ENCODE assay signal across 14 cellular contexts in genomic region chr9:98502976-98503325, GRCh38.
A peak's percentile ranks its signal among the peaks of the same experiment; 100 is the strongest.
DNase-seq lines count a peak whose midpoint lies in the region; ATAC-seq, FAIRE-seq and TF ChIP-seq lines count a peak whose summit lies in the region.
"Had no signal": no experiment of that assay in that cellular context is flagged by ENCODE, and none has a peak within 500 bp of the region (broad histone marks: within the 10 kb centered on the region; RNA-seq: fewer than 3 reads in every experiment).

No MANE protein-coding gene starts in this region.

- TF ChIP-seq EP300 in esophagus muscularis mucosa (IDR thresholded peaks at IDR 0.05) = no peak

- H3K9me3 ChIP-seq in RWPE2 (ENCODE audit: severe bottlenecking) (no peaks in the 10 kb centered on the region), mesenchymal stem cell (ENCODE audit: control insufficient read depth, low read length) (no peaks in the 10 kb centered on the region), esophagus muscularis mucosa (no peaks in the 10 kb centered on the region), pancreas (no peaks in the 10 kb centered on the region)
- no peaks in the 10 kb centered on the region for H3K9me3 ChIP-seq in CD4-positive, alpha-beta memory T cell (ENCODE audit: control insufficient read depth in 1 of 2, low read length in 2 of 2)
- H3K9me3 ChIP-seq: ascending aorta, esophagus squamous epithelium, sigmoid colon had no signal

- ATAC-seq in RWPE2 (ENCODE audit: low read depth) (peak; percentile 83), GM19328 (IDR thresholded peaks at IDR 0.05; ENCODE audit: unreplicated experiment) (no peak), pancreas (no peak)

- TF ChIP-seq CTCF in AG10803 (conservative IDR thresholded peaks at IDR 0.05; ENCODE audit: low read length) = peak; percentile 16; the same call in 1 of the 2 replicates
- TF ChIP-seq CTCF in RWPE2 (IDR thresholded peaks at IDR 0.05; ENCODE audit: poor library complexity, severe bottlenecking) = no peak
- TF ChIP-seq CTCF in fibroblast of pulmonary artery (IDR thresholded peaks at IDR 0.05; ENCODE audit: low read length, missing control alignments) = no peak
- TF ChIP-seq CTCF in esophagus muscularis mucosa (IDR thresholded peaks at IDR 0.05) = no peak
- no peak for TF ChIP-seq CTCF in pancreas (IDR thresholded peaks at IDR 0.05)

- peak overlapping the region in 1 of 2 experiments; percentile 40 for H3K18ac ChIP-seq in mesenchymal stem cell (ENCODE audit: low read depth in 1 of 2, low read length in 2 of 2)

- peak; percentile 82 for DNase-seq in AG10803 (ENCODE audit: low read depth)
- no peak for DNase-seq in RWPE2 (ENCODE audit: low spot score)
- peak; percentile 67 for DNase-seq in fibroblast of pulmonary artery (ENCODE audit: low read depth)
- DNase-seq in mesenchymal stem cell = peak; percentile 53
- no peak for DNase-seq in esophagus muscularis mucosa (ENCODE audit: extremely low spot score)
- no peak for DNase-seq in pancreas
- no peak for DNase-seq in CD4-positive, alpha-beta memory T cell
- DNase-seq: esophagus squamous epithelium, midbrain, NCI-H1105 treated with DMSO at 0.1 percent for 48 hours, sigmoid colon had no signal

- CTCF ChIA-PET in CD4-positive, alpha-beta memory T cell (lab: Charles Lee; ENCODE audit: partially characterized antibody) = no interaction called here

- no peak overlapping the region for H2AK5ac ChIP-seq in mesenchymal stem cell (ENCODE audit: low read length, severe bottlenecking)

- peak overlapping the region; percentile 4 for H3K9ac ChIP-seq in mesenchymal stem cell (ENCODE audit: low read length)

- H3K4me1 Mint-ChIP-seq in CD4-positive, alpha-beta memory T cell = no peaks in the 10 kb centered on the region

- H3K4me2 ChIP-seq in mesenchymal stem cell (ENCODE audit: low read length, poor library complexity, severe bottlenecking) = no peak overlapping the region

- H3K9me3 Mint-ChIP-seq in CD4-positive, alpha-beta memory T cell = peaks cover 0 to 7% (median 0%) of the 10 kb centered on the region in 8 donors

- peaks cover 10 to 21% of the 10 kb centered on the region in 2 donors for H3K27me3 Mint-ChIP-seq in CD4-positive, alpha-beta memory T cell

- H3K14ac ChIP-seq in mesenchymal stem cell (ENCODE audit: low read length in 2 of 2) = no peak overlapping the region

- H3K36me3 ChIP-seq in RWPE2 (ENCODE audit: low read depth) = no peaks in the 10 kb centered on the region
- H3K36me3 ChIP-seq in mesenchymal stem cell (ENCODE audit: control insufficient read depth in 1 of 2, insufficient read depth in 2 of 2, low read depth in 1 of 2, low read length in 2 of 2) = no peaks in the 10 kb centered on the region
- no peaks in the 10 kb centered on the region for H3K36me3 ChIP-seq in esophagus muscularis mucosa
- H3K36me3 ChIP-seq in pancreas = no peaks in the 10 kb centered on the region
- no peaks in the 10 kb centered on the region for H3K36me3 ChIP-seq in CD4-positive, alpha-beta memory T cell (ENCODE audit: insufficient read depth, low read length)
- H3K36me3 ChIP-seq: ascending aorta, esophagus squamous epithelium, sigmoid colon had no signal

- no peak overlapping the region for H3K4ac ChIP-seq in mesenchymal stem cell (ENCODE audit: low read depth in 1 of 2, low read length in 2 of 2)

- H3K27ac Mint-ChIP-seq in CD4-positive, alpha-beta memory T cell = no peak overlapping the region

- no peak overlapping the region for H2AFZ ChIP-seq in mesenchymal stem cell (ENCODE audit: low read depth, low read length)

- H3K79me1 ChIP-seq in mesenchymal stem cell (replicated peaks; ENCODE audit: low read length, poor library complexity, severe bottlenecking) = no peaks in the 10 kb centered on the region

- TF ChIP-seq POLR2A in esophagus muscularis mucosa (IDR thresholded peaks at IDR 0.05; ENCODE audit: low read depth) = no peak

- H3K4me3 ChIP-seq in AG10803 (ENCODE audit: low read length) (no peak overlapping the region), RWPE2 (ENCODE audit: severe bottlenecking) (no peak overlapping the region), fibroblast of pulmonary artery (replicated peaks; ENCODE audit: low read depth, low read length) (no peak overlapping the region), mesenchymal stem cell (ENCODE audit: insufficient read depth in 1 of 2, low read depth in 1 of 2, low read length in 2 of 2) (no peak overlapping the region), esophagus muscularis mucosa (no peak overlapping the region), pancreas (no peak overlapping the region)
- no peak overlapping the region for H3K4me3 ChIP-seq in CD4-positive, alpha-beta memory T cell (ENCODE audit: low read length in 2 of 2)
- H3K4me3 ChIP-seq: ascending aorta, esophagus squamous epithelium, sigmoid colon had no signal

- intact Hi-C loops in esophagus muscularis mucosa (cut with DNase I) (no loop called here), pancreas (cut with DNase I) (no loop called here)
- intact Hi-C loops in CD4-positive, alpha-beta memory T cell (cut with micrococcal nuclease) = no loop called here

- no peak overlapping the region for H4K91ac ChIP-seq in mesenchymal stem cell (ENCODE audit: low read length)

- no peak for FAIRE-seq in pancreas (lab: Jason Lieb, UNC)

- H2BK15ac ChIP-seq in mesenchymal stem cell (ENCODE audit: low read depth, poor library complexity, severe bottlenecking) = no peak overlapping the region

- H3K4me3 Mint-ChIP-seq in CD4-positive, alpha-beta memory T cell = no peak overlapping the region

- H3K27me3 ChIP-seq in RWPE2 (ENCODE audit: insufficient read depth, poor library complexity, severe bottlenecking) = no peaks in the 10 kb centered on the region
- H3K27me3 ChIP-seq in mesenchymal stem cell (ENCODE audit: control insufficient read depth in 1 of 2, insufficient read depth in 1 of 2, low read length in 2 of 2) = peaks cover 5 to 10% of the 10 kb centered on the region in 2 experiments
- peaks cover 0 to 2% (median 0%) of the 10 kb centered on the region in 4 donors for H3K27me3 ChIP-seq in esophagus muscularis mucosa
- no peaks in the 10 kb centered on the region for H3K27me3 ChIP-seq in pancreas
- H3K27me3 ChIP-seq in CD4-positive, alpha-beta memory T cell (ENCODE audit: insufficient read depth, low read length) = no peaks in the 10 kb centered on the region
- H3K27me3 ChIP-seq: ascending aorta, sigmoid colon had no signal

- H2BK12ac ChIP-seq in mesenchymal stem cell (ENCODE audit: low read length in 2 of 2) = no peak overlapping the region

- no peak overlapping the region for H3K23ac ChIP-seq in mesenchymal stem cell (ENCODE audit: low read length in 2 of 2)

- no peak overlapping the region for H2BK120ac ChIP-seq in mesenchymal stem cell (ENCODE audit: low read depth, low read length)

- WGBS in mesenchymal stem cell = 16% methylated on average over 5 of the region's 5 CpGs
- 60% methylated on average over 5 of the region's 5 CpGs for WGBS in esophagus muscularis mucosa
- WGBS in pancreas, 2 donors = 70 to 77% methylated on average over 5 of the region's 5 CpGs

- POLR2A ChIA-PET in CD4-positive, alpha-beta memory T cell (lab: Charles Lee; ENCODE audit: partially characterized antibody) = no interaction called here

- H2BK5ac ChIP-seq in mesenchymal stem cell (ENCODE audit: low read depth, low read length, poor library complexity, severe bottlenecking) = no peak overlapping the region

- peaks cover 6% of the 10 kb centered on the region for H3K4me1 ChIP-seq in RWPE2 (ENCODE audit: insufficient read depth, poor library complexity, severe bottlenecking)
- peaks cover 6% of the 10 kb centered on the region for H3K4me1 ChIP-seq in mesenchymal stem cell (ENCODE audit: control insufficient read depth, insufficient read depth, low read depth, low read length)
- H3K4me1 ChIP-seq in esophagus muscularis mucosa = peaks cover 0 to 8% (median 2%) of the 10 kb centered on the region in 4 donors
- H3K4me1 ChIP-seq in pancreas = no peaks in the 10 kb centered on the region
- no peaks in the 10 kb centered on the region for H3K4me1 ChIP-seq in CD4-positive, alpha-beta memory T cell (ENCODE audit: insufficient read depth, low read length)
- H3K4me1 ChIP-seq: ascending aorta, esophagus squamous epithelium, sigmoid colon had no signal

- no peaks in the 10 kb centered on the region for H3K36me3 Mint-ChIP-seq in CD4-positive, alpha-beta memory T cell

- no peak overlapping the region for H3K27ac ChIP-seq in RWPE2 (ENCODE audit: poor library complexity, severe bottlenecking)
- H3K27ac ChIP-seq in mesenchymal stem cell (ENCODE audit: low read length, poor library complexity, severe bottlenecking) = no peak overlapping the region
- no peak overlapping the region for H3K27ac ChIP-seq in esophagus muscularis mucosa (replicated peaks in 1 of 4)
- H3K27ac ChIP-seq in pancreas = no peak overlapping the region
- H3K27ac ChIP-seq in CD4-positive, alpha-beta memory T cell (ENCODE audit: low read depth, low read length) = no peak overlapping the region
- H3K27ac ChIP-seq: ascending aorta, C4-2B, esophagus squamous epithelium, sigmoid colon had no signal

- peak overlapping the region; percentile 9 for H4K8ac ChIP-seq in mesenchymal stem cell (ENCODE audit: low read length)

Comparison
In these comparisons a context has a peak if more than half of its experiments do, and no peak if none do; other contexts are left out.
1. DNase-seq: peak in AG10803 (single experiment), fibroblast of pulmonary artery (single experiment) and mesenchymal stem cell (single experiment); none in RWPE2 (single experiment), esophagus muscularis mucosa (single experiment), pancreas (0 of 6) and CD4-positive, alpha-beta memory T cell (0 of 5).